Comparison of ENCODE assay signal across 1 cellular context in genomic region chr2:57796527-57796926, GRCh38.
TF ChIP-seq lines count a peak whose summit lies in the region.

No MANE protein-coding gene starts in this region.

TF ChIP-seq in GM23338, 12 proteins besides CTCF, POLR2A, EP300 and RAD21 (continued from another document):
- TF ChIP-seq ZNF462 (CRISPR knock-in tag; IDR thresholded peaks at IDR 0.05) (peak; percentile 64; the same call in 1 of the 2 replicates), NANOG (IDR thresholded peaks at IDR 0.05; ENCODE audit: borderline replicate concordance) (peak; percentile 62; the same call in 1 of the 2 replicates)
